In the genomic region with DNA sequence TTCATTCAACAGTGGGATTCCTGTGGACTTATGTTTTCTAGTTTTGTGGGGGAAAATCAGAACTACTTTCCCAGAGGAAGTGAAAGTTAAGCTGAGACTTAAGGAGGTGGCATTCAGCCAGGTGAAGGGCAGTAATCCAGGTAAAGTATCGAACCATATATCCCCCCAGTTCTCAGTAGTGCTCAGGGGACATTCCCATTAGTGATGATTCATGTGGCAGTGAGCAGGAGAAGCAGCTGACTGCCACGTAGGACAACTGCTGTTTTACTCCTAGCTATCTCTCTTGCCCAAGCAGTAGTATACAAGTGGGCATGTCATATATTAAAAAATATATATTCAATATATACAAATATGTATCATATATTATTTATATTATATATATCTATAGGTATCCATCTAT, we compare ENCODE assay signal across 5 cellular contexts. TPM values are rescaled to one million over a fixed set of nuclear protein-coding genes. Genes with fewer than 3 reads are reported as not detected.
"Had no signal": no experiment of that assay in that cellular context is flagged by ENCODE, and none has a peak within 500 bp of the region (broad histone marks: within the 10 kb centered on the region; RNA-seq: fewer than 3 reads in every experiment).

No MANE protein-coding gene starts in this region.

RNA-seq across cellular contexts. Expression of gene NUTM2G, which starts 13.1 kb away (rescaled TPM):
- total RNA-seq: M059J, PC-3, Right ventricle myocardium superior, SJSA1 had no signal
- polyA plus RNA-seq: SK-N-SH had no signal
